In genomic region chr17:7317161-7317803, GRCh38 we compare ENCODE assay signal across 2 cellular contexts.
TF ChIP-seq lines count a peak whose summit lies in the region.

No MANE protein-coding gene starts in this region.

TF ChIP-seq in SK-N-SH, 30 proteins besides CTCF, POLR2A, EP300 and RAD21:
- TF ChIP-seq NFIC (IDR thresholded peaks at IDR 0.05; ENCODE audit: borderline replicate concordance), result no peak
- TF ChIP-seq SIN3A (IDR thresholded peaks at IDR 0.05; ENCODE audit: borderline replicate concordance, low read depth, low read length), result no peak
- TF ChIP-seq YY1 (IDR thresholded peaks at IDR 0.05; ENCODE audit: low read depth), result no peak
- no peak for TF ChIP-seq FOXJ3 (CRISPR knock-in tag; IDR thresholded peaks at IDR 0.05)
- TF ChIP-seq MAX (IDR thresholded peaks at IDR 0.05; ENCODE audit: low read depth), result no peak
- TF ChIP-seq TCF12 (IDR thresholded peaks at IDR 0.05), result no peak
- no peak for TF ChIP-seq SMC3 (IDR thresholded peaks at IDR 0.05; ENCODE audit: low read depth, low read length)

TF ChIP-seq in SK-N-SH treated with all-trans-retinoic acid at 6 μM for 48 hours, 23 proteins besides CTCF, POLR2A, EP300 and RAD21:
- no peak for TF ChIP-seq OSR1 (CRISPR knock-in tag; IDR thresholded peaks at IDR 0.05)
- TF ChIP-seq PPARA (CRISPR knock-in tag; IDR thresholded peaks at IDR 0.05; ENCODE audit: borderline replicate concordance), result no peak
- TF ChIP-seq RARB (CRISPR knock-in tag; IDR thresholded peaks at IDR 0.05), result no peak
- TF ChIP-seq PATZ1 (CRISPR knock-in tag; IDR thresholded peaks at IDR 0.05; ENCODE audit: borderline replicate concordance), result no peak
